In the genomic region with DNA sequence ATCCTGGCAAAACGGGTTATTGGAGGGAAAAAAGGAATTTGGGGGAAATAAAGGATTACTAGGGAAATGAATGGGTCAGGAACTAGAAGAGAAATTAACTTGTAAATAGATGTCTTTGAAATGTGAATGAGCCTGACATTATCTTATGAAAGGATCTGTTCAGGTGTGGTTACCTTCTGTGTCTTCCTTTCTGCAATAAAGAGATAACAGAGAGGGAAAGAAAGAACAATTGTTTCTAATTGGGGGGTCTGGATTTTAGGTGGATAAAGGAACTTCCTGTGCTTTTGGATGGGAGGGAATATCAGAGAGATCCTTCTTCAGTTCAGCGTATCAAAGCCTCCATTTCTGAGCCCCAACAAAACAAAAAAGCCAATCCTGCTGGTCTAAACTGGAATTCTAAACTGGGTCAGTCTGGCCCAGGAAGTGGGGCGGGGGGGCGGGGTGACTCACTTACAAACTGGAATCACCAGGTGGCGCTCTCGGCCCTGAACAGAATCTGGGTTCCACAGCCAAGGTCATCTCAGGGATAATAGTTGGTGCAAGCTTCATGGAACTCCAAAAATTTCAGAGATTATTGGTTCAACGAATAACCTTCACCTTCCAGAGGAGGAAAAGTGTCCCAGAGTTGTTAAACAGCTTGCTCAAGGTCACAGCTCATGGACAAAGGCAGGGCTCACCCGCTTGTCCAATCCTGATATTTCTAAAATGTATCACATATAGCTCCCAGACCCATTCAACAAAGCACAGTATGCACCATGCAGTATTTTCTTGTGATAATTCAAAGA, we compare ENCODE assay signal across 8 cellular contexts. TPM values are rescaled to one million over a fixed set of nuclear protein-coding genes. Genes with fewer than 3 reads are reported as not detected.
DNase-seq lines count a peak whose midpoint lies in the region; ATAC-seq and TF ChIP-seq lines count a peak whose summit lies in the region.

No MANE protein-coding gene starts in this region.

- H3K9me3 ChIP-seq in MG63 = no peaks in the 10 kb centered on the region
- no peaks in the 10 kb centered on the region for H3K9me3 ChIP-seq in SU-DHL-6 (ENCODE audit: insufficient read depth, low read length)
- H3K9me3 ChIP-seq in heart right ventricle = no peaks in the 10 kb centered on the region

- intact Hi-C loops in heart right ventricle (cut with DNase I) = loop anchor here in 7 of 10 donors (1.0 to 5.0 kb wide), 3 partner anchors 254 to 257 kb away; a partner anchor contains a TSS

- H3K4me1 Mint-ChIP-seq in activated naive CD8-positive, alpha-beta T cell treated with anti-CD3 and anti-CD28 coated beads, Interleukin-2, amount 50 U/mL, for 24 hours = peaks cover 7% of the 10 kb centered on the region
- peaks cover 21% of the 10 kb centered on the region for H3K4me1 Mint-ChIP-seq in progenitor cell of endocrine pancreas (ENCODE audit: low read depth)

- no peaks in the 10 kb centered on the region for H3K9me3 Mint-ChIP-seq in activated naive CD8-positive, alpha-beta T cell treated with anti-CD3 and anti-CD28 coated beads, Interleukin-2, amount 50 U/mL, for 24 hours
- H3K9me3 Mint-ChIP-seq in progenitor cell of endocrine pancreas (ENCODE audit: low read depth) = no peaks in the 10 kb centered on the region

- H3K36me3 Mint-ChIP-seq in activated naive CD8-positive, alpha-beta T cell treated with anti-CD3 and anti-CD28 coated beads, Interleukin-2, amount 50 U/mL, for 24 hours (ENCODE audit: low read depth) = no peaks in the 10 kb centered on the region
- peaks cover 6% of the 10 kb centered on the region for H3K36me3 Mint-ChIP-seq in progenitor cell of endocrine pancreas (ENCODE audit: insufficient read depth)

- H3K4me3 ChIP-seq in BJ (ENCODE audit: low read depth, low read length) (no peak overlapping the region), MG63 (no peak overlapping the region), SU-DHL-6 (ENCODE audit: insufficient read depth, low read length, poor library complexity, severe bottlenecking) (no peak overlapping the region), heart right ventricle (no peak overlapping the region)

- DNase-seq in BJ (ENCODE audit: low read depth) (no peak), MG63 (peak; percentile 51), heart right ventricle (peak; percentile 72 to 74), progenitor cell of endocrine pancreas (ENCODE audit: low spot score, unreplicated experiment) (peak; percentile 45)
- peak; percentile 72 for DNase-seq in activated naive CD8-positive, alpha-beta T cell treated with anti-CD3 and anti-CD28 coated beads, Interleukin-2, amount 50 U/mL, for 24 hours

- no peaks in the 10 kb centered on the region for H3K9me2 ChIP-seq in SU-DHL-6 (replicated peaks; ENCODE audit: insufficient read depth, low read length)

- H2AFZ ChIP-seq in SU-DHL-6 (ENCODE audit: low read depth, low read length, severe bottlenecking) = peak overlapping the region; percentile 99

- H3K27ac Mint-ChIP-seq in activated naive CD8-positive, alpha-beta T cell treated with anti-CD3 and anti-CD28 coated beads, Interleukin-2, amount 50 U/mL, for 24 hours = no peak overlapping the region
- H3K27ac Mint-ChIP-seq in progenitor cell of endocrine pancreas = peak overlapping the region; percentile 14

- no peaks in the 10 kb centered on the region for H3K79me2 ChIP-seq in SU-DHL-6 (ENCODE audit: insufficient read depth, low read length)

- H3K27me3 ChIP-seq in BJ (ENCODE audit: control insufficient read depth, insufficient read depth, low read length) (no peaks in the 10 kb centered on the region), MG63 (no peaks in the 10 kb centered on the region), SU-DHL-6 (ENCODE audit: low read length) (no peaks in the 10 kb centered on the region), heart right ventricle (no peaks in the 10 kb centered on the region)

- H3K4me2 ChIP-seq in SU-DHL-6 (ENCODE audit: low read depth, low read length, poor library complexity, severe bottlenecking) = no peak overlapping the region

- H3K4me3 Mint-ChIP-seq in activated naive CD8-positive, alpha-beta T cell treated with anti-CD3 and anti-CD28 coated beads, Interleukin-2, amount 50 U/mL, for 24 hours = no peak overlapping the region
- no peak overlapping the region for H3K4me3 Mint-ChIP-seq in progenitor cell of endocrine pancreas (ENCODE audit: low read depth)

- H3K4me1 ChIP-seq in heart right ventricle = peaks cover 0 to 14% (median 5%) of the 10 kb centered on the region in 9 donors

- H3K27me3 Mint-ChIP-seq in activated naive CD8-positive, alpha-beta T cell treated with anti-CD3 and anti-CD28 coated beads, Interleukin-2, amount 50 U/mL, for 24 hours = no peaks in the 10 kb centered on the region
- H3K27me3 Mint-ChIP-seq in progenitor cell of endocrine pancreas = no peaks in the 10 kb centered on the region

- no peaks in the 10 kb centered on the region for H4K20me1 ChIP-seq in SU-DHL-6 (ENCODE audit: low read depth, low read length)

- H3K27ac ChIP-seq in SU-DHL-6 (ENCODE audit: low read depth, low read length) (peak overlapping the region; percentile 32; the same call in 1 of the 2 replicates), heart right ventricle (peak overlapping the region in 9 of 10 donors; percentile 26 to 81 (median 70))

- H3K9ac ChIP-seq in SU-DHL-6 (ENCODE audit: low read length) = no peak overlapping the region

- no peaks in the 10 kb centered on the region for H3K36me3 ChIP-seq in BJ (ENCODE audit: control insufficient read depth, insufficient read depth, low read length)
- peaks cover 6% of the 10 kb centered on the region; the same call in 1 of the 2 replicates for H3K36me3 ChIP-seq in MG63
- no peaks in the 10 kb centered on the region for H3K36me3 ChIP-seq in SU-DHL-6 (ENCODE audit: low read length)
- H3K36me3 ChIP-seq in heart right ventricle = peaks cover 0 to 4% (median 0%) of the 10 kb centered on the region in 9 donors

- ATAC-seq in GM19455 (IDR thresholded peaks at IDR 0.05; ENCODE audit: unreplicated experiment) = peak; percentile 68
- ATAC-seq in activated naive CD8-positive, alpha-beta T cell treated with anti-CD3 and anti-CD28 coated beads, Interleukin-2, amount 50 U/mL, for 24 hours = peak; percentile 57
- peak; percentile 51 to 92 (median 88) for ATAC-seq in heart right ventricle
- no peak for ATAC-seq in HG03457 (IDR thresholded peaks at IDR 0.05; ENCODE audit: unreplicated experiment)

- H3F3A ChIP-seq in SU-DHL-6 (ENCODE audit: insufficient read depth) = peaks cover 5% of the 10 kb centered on the region; the same call in 1 of the 2 replicates

- WGBS in heart right ventricle, 2 donors = 24% methylated on average over 8 of the region's 8 CpGs

- POLR2A ChIA-PET in BJ (lab: Charles Lee) = interaction anchor here (0.7 kb wide), 1 partner anchor 826 kb away, joined by 4 read pairs; no protein-coding TSS in a partner anchor

- CTCF ChIA-PET in BJ (lab: Yijun Ruan, JAX) = interaction anchor here (0.5 to 3.1 kb wide), 16 partner anchors 9 to 256 kb away, joined by 3 to 18 read pairs (median 5); a partner anchor contains a TSS

- peak; percentile 82 for TF ChIP-seq CTCF in BJ (IDR thresholded peaks at IDR 0.05; ENCODE audit: insufficient read depth, low read depth, low read length)
- no peak for TF ChIP-seq CTCF in SU-DHL-6 (IDR thresholded peaks at IDR 0.05; ENCODE audit: insufficient read depth, low read length, poor library complexity, severe bottlenecking)
- TF ChIP-seq CTCF in heart right ventricle (IDR thresholded peaks at IDR 0.05) = peak; percentile 63 to 88 (median 78)
- TF ChIP-seq CTCF in progenitor cell of endocrine pancreas (IDR thresholded peaks at IDR 0.05; ENCODE audit: unreplicated experiment) = peak; percentile 75

RNA-seq across cellular contexts. Expression of a gene that starts 15.2 kb away (rescaled TPM):
- 145 and 201 TPM in 2 replicates for polyA plus RNA-seq in BJ (2011; rRNA removed)
- 54.3 and 70.3 TPM in 2 replicates for polyA minus RNA-seq in BJ (2011; rRNA and poly(A)+ RNA removed)
- 213 and 258 TPM in 2 replicates for total RNA-seq in MG63 (2014; rRNA removed; shearing (Covaris generic); ENCODE audit: low replicate concordance)
- 100 to 1,000 TPM; 310 to 552 (median 467) TPM for total RNA-seq in heart right ventricle
- polyA plus RNA-seq in heart right ventricle = 100 to 1,000 TPM; 273 to 535 TPM
- 216 and 224 TPM in 2 replicates for total RNA-seq in progenitor cell of endocrine pancreas

RNA-seq across cellular contexts. Expression of a gene that starts 17.0 kb away (rescaled TPM):
- 9.3 and 11.3 TPM in 2 replicates for polyA plus RNA-seq in BJ (2011; rRNA removed)
- polyA minus RNA-seq in BJ (2011; rRNA and poly(A)+ RNA removed) = 14.4 and 22.8 TPM in 2 replicates
- 23.9 and 29.4 TPM in 2 replicates for total RNA-seq in MG63 (2014; rRNA removed; shearing (Covaris generic); ENCODE audit: low replicate concordance)
- 10 to 100 TPM in 6 of 10 donors, 1 to 10 TPM in 4; 9.2 to 13.7 (median 10.3) TPM for total RNA-seq in heart right ventricle
- polyA plus RNA-seq in heart right ventricle = 10 to 100 TPM in 1 of 2 donors, 1 to 10 TPM in 1; 5.3 to 23.6 TPM
- total RNA-seq in progenitor cell of endocrine pancreas = 31.5 and 33.8 TPM in 2 replicates

RNA-seq across cellular contexts. Expression of a gene that starts 59.8 kb away (rescaled TPM):
- polyA plus RNA-seq in BJ (2011; rRNA removed) (156 and 234 TPM in 2 replicates), heart right ventricle (10 to 100 TPM; 52.2 to 83.1 TPM)
- polyA minus RNA-seq in BJ (2011; rRNA and poly(A)+ RNA removed) = 238 and 393 TPM in 2 replicates
- 131 and 158 TPM in 2 replicates for total RNA-seq in MG63 (2014; rRNA removed; shearing (Covaris generic); ENCODE audit: low replicate concordance)
- total RNA-seq in heart right ventricle (100 to 1,000 TPM in 4 of 10 donors, 10 to 100 TPM in 6; 89.8 to 125 (median 98.2) TPM), progenitor cell of endocrine pancreas (45.9 and 46.9 TPM in 2 replicates)
